9 cellular contexts compared by ENCODE assay signal in the genomic region with DNA sequence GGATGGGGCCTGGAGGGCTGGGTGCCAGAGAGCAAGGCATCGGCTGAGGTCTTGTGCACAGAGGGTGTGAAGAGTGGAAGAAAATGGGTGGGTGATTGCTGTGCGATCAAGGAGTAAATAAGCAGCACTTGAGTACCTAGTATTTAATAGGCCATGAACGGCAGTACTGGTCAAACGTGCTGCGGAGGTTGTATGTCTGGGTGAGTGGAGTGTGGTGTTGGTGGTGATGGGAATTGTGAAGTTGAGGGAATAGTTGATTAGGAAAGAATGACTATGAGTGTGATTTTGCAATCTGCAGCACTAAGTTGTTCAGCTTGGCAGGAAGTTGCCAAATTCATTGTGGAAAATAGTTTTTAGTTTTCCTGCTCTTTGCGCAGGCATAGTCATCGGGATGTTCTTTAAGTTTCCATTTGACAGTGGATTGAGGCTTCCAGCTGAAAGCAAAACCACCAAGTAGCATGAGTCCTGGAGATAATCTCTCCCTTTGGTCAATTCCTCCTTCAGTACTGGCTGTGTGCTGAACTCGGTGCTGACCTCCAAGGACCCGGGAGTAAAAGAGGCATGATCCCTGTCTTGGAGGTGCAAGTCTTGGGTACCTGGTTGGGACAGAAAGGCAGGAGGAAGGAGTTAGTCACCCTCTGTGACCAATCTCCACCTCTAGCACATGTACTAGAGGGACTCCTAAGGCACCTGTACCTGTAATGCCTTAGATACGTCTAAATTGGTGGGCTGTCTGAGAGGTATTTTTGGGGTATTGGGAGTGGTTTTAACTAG. TPM values are rescaled to one million over a fixed set of nuclear protein-coding genes. Genes with fewer than 3 reads are reported as not detected.
DNase-seq lines count a peak whose midpoint lies in the region; ATAC-seq and TF ChIP-seq lines count a peak whose summit lies in the region.
"Had no signal": no experiment of that assay in that cellular context is flagged by ENCODE, and none has a peak within 500 bp of the region (broad histone marks: within the 10 kb centered on the region; RNA-seq: fewer than 3 reads in every experiment).

No MANE protein-coding gene starts in this region.

- TF ChIP-seq CTCF in A673 (conservative IDR thresholded peaks at IDR 0.05; ENCODE audit: low read depth, low read length) = no peak
- TF ChIP-seq CTCF in lower lobe of right lung (IDR thresholded peaks at IDR 0.05) = no peak

- H3K4me3 ChIP-seq in A673 (ENCODE audit: low read depth, low read length, poor library complexity, severe bottlenecking) (peak overlapping the region; percentile 84), Karpas-422 (ENCODE audit: low read length) (no peak overlapping the region; the same call in 1 of the 2 replicates), lower lobe of right lung (peak overlapping the region; percentile 92)
- H3K4me3 ChIP-seq: mucosa of descending colon had no signal

- H3K27me3 ChIP-seq in A673 (replicated peaks; ENCODE audit: insufficient read depth, low read depth, low read length, poor library complexity) (no peaks in the 10 kb centered on the region), Karpas-422 (ENCODE audit: low read length) (no peaks in the 10 kb centered on the region), lower lobe of right lung (ENCODE audit: low read depth) (no peaks in the 10 kb centered on the region)

- no peak overlapping the region for H3K9ac ChIP-seq in Karpas-422 (ENCODE audit: low read length)

- peaks cover 28% of the 10 kb centered on the region for H3K4me1 ChIP-seq in A673 (ENCODE audit: insufficient read depth, low read length, poor library complexity, severe bottlenecking)
- peaks cover 26% of the 10 kb centered on the region for H3K4me1 ChIP-seq in Karpas-422 (ENCODE audit: low read length)
- peaks cover 61% of the 10 kb centered on the region for H3K4me1 ChIP-seq in lower lobe of right lung

- ATAC-seq in lower lobe of right lung = peak; percentile 38 to 41
- ATAC-seq: mucosa of descending colon had no signal

- H4K20me1 ChIP-seq in Karpas-422 (ENCODE audit: insufficient read depth, low read depth, low read length) = peaks cover 62% of the 10 kb centered on the region

- POLR2A ChIA-PET in A673 (lab: Charles Lee; ENCODE audit: low non-redundant PET) = no interaction called here

- intact Hi-C loops in A673 (cut with micrococcal nuclease; ENCODE audit: unreplicated experiment) (no loop called here), lower lobe of right lung (cut with DNase I) (no loop called here)

- no peaks in the 10 kb centered on the region for H3K9me3 ChIP-seq in A673 (ENCODE audit: low read depth, low read length, poor library complexity, severe bottlenecking)
- H3K9me3 ChIP-seq in Karpas-422 (ENCODE audit: low read length) = no peaks in the 10 kb centered on the region
- no peaks in the 10 kb centered on the region for H3K9me3 ChIP-seq in lower lobe of right lung
- H3K9me3 ChIP-seq: mucosa of descending colon had no signal

- no peaks in the 10 kb centered on the region for H3K36me3 ChIP-seq in A673 (ENCODE audit: insufficient read depth, low read length, poor library complexity, severe bottlenecking)
- no peaks in the 10 kb centered on the region for H3K36me3 ChIP-seq in Karpas-422 (ENCODE audit: insufficient read depth, low read length)
- no peaks in the 10 kb centered on the region for H3K36me3 ChIP-seq in lower lobe of right lung

- CTCF ChIA-PET in A673 (lab: Charles Lee) = no interaction called here

- 0 out of 2 replicates have a peak, but pooled peaks cover 3% of the 10 kb centered on the region for H3K79me2 ChIP-seq in Karpas-422 (ENCODE audit: low read length)

- no peak overlapping the region for H3K27ac ChIP-seq in A673 (ENCODE audit: low read depth, low read length, poor library complexity, severe bottlenecking)
- H3K27ac ChIP-seq in Karpas-422 (ENCODE audit: low read length) = no peak overlapping the region
- peak overlapping the region; percentile 95 for H3K27ac ChIP-seq in lower lobe of right lung

- no peaks in the 10 kb centered on the region for H3K9me2 ChIP-seq in Karpas-422 (replicated peaks; ENCODE audit: insufficient read depth, low read length)

- BruUV-seq in A673 (replicated peaks; lab: Mats Ljungman, UMichigan) = no TSS peak

- no peak for DNase-seq in A673 (ENCODE audit: low spot score)
- DNase-seq in Karpas-422 = peak; percentile 58
- DNase-seq in dermis blood vessel endothelial cell = peak; percentile 59
- no peak for DNase-seq in lower lobe of right lung
- no peak for DNase-seq in effector CD8-positive, alpha-beta T cell (lab: John Stamatoyannopoulos, UW)
- no peak for DNase-seq in NK-92 treated with Interleukin-12 subunit alpha and Interleukin-12 subunit beta, amount 100 ng/mL, for 24 hours (lab: John Stamatoyannopoulos, UW)
- no peak for DNase-seq in HUDEP-2 (lab: John Stamatoyannopoulos, UW; ENCODE audit: unreplicated experiment in 76 of 76)
- DNase-seq in DMS53 (lab: John Stamatoyannopoulos, UW) = no peak
- DNase-seq: mucosa of descending colon had no signal

- no peak overlapping the region for H2AFZ ChIP-seq in Karpas-422 (ENCODE audit: low read length)

- H3K4me2 ChIP-seq in Karpas-422 (ENCODE audit: low read depth, low read length, poor library complexity, severe bottlenecking) = peak overlapping the region; percentile 91

RNA-seq across cellular contexts. Expression of gene PANX1, which starts 2.1 kb away (rescaled TPM):
- 34.2 and 39.0 TPM in 2 replicates for total RNA-seq in A673 (2021)
- total RNA-seq in Karpas-422 (2014; rRNA removed; shearing (Covaris generic); ENCODE audit: low replicate concordance) = 15.4 and 17.0 TPM in 2 replicates
- total RNA-seq in dermis blood vessel endothelial cell = 24.8 and 27.4 TPM in 2 replicates
- 17.0 TPM for total RNA-seq in lower lobe of right lung

Comparison
In these comparisons a context has a peak if more than half of its experiments do, and no peak if none do; other contexts are left out.
1. DNase-seq: peak in Karpas-422 (single experiment) and dermis blood vessel endothelial cell (single experiment); none in A673 (single experiment), lower lobe of right lung (single experiment), effector CD8-positive, alpha-beta T cell (single experiment), NK-92 treated with Interleukin-12 subunit alpha and Interleukin-12 subunit beta, amount 100 ng/mL, for 24 hours (single experiment), HUDEP-2 (0 of 76) and DMS53 (single experiment).